Comparison of ENCODE assay signal across 1 cellular context in genomic region chr1:14970115-14970798, GRCh38.
TF ChIP-seq lines count a peak whose summit lies in the region.

No MANE protein-coding gene starts in this region.

TF ChIP-seq in IMR-90, 13 proteins besides CTCF, POLR2A, EP300 and RAD21 (continued from another document):
- peak; percentile 68 for TF ChIP-seq FOS (IDR thresholded peaks at IDR 0.05; ENCODE audit: low read depth, low read length)
- no peak for TF ChIP-seq NFE2L2 (IDR thresholded peaks at IDR 0.05; ENCODE audit: low read depth, low read length)
- TF ChIP-seq USF2 (IDR thresholded peaks at IDR 0.05; ENCODE audit: low read depth, low read length): peak; percentile 99
- TF ChIP-seq CEBPB (IDR thresholded peaks at IDR 0.05; ENCODE audit: low read depth, low read length): peak; percentile 39; the same call in 1 of the 2 replicates
- TF ChIP-seq RFX5 (IDR thresholded peaks at IDR 0.05; ENCODE audit: low read depth, low read length): no peak
- no peak for TF ChIP-seq CHD1 (IDR thresholded peaks at IDR 0.05; ENCODE audit: low read depth, low read length)
